ENCODE assay signal across 37 cellular contexts in the genomic region with DNA sequence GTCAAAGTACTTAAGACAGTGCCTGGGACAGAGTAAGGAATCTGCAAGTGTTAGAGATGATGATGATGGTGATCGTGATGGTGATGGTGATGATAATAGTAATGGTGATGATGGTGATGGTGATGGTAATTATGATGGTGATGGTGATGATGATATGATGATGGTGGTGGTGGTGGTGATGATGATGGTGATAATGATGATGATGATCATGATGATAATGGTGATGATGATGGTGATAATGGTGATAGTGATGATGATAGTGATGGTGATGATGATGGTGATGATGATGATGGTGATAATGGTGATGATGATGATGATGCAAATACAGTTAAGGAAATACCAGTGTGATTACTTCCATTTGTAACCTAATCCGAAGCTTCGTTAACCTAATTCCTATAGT. TPM values are rescaled to one million over a fixed set of nuclear protein-coding genes. Genes with fewer than 3 reads are reported as not detected.
"Had no signal": no experiment of that assay in that cellular context is flagged by ENCODE, and none has a peak within 500 bp of the region (broad histone marks: within the 10 kb centered on the region; RNA-seq: fewer than 3 reads in every experiment).

No MANE protein-coding gene starts in this region.

- H3K36me3 ChIP-seq: adrenal gland, brain microvascular endothelial cell, breast epithelium had no signal

- ATAC-seq: activated CD8-positive, alpha-beta T cell treated with anti-CD3 and anti-CD28 coated beads for 36 hours; activated naive CD4-positive, alpha-beta T cell treated with anti-CD3 and anti-CD28 coated beads, Interleukin-2, amount 50 U/mL, for 72 hours; activated T-cell treated with anti-CD3 and anti-CD28 coated beads, Interleukin-2, amount 50 U/mL, for 4 hours; activated T-cell treated with anti-CD3 and anti-CD28 coated beads, Interleukin-2, amount 50 U/mL, for 72 hours; activated T-helper 17 cell treated with anti-CD3 and anti-CD28 coated beads, Interleukin-2, amount 50 U/mL, for 72 hours; body of pancreas; T-cell; T-helper 17 cell had no signal

- FAIRE-seq: astrocyte, TTC549 had no signal

- DNase-seq: activated B cell treated with CpG ODN at 0.5 μM for 24 hours; activated CD4-positive, alpha-beta memory T cell treated with anti-CD3 and anti-CD28 coated beads for 36 hours; activated CD4-positive, alpha-beta T cell treated with anti-CD3 and anti-CD28 coated beads for 4 hours; activated CD4-positive, alpha-beta T cell treated with anti-CD3 and anti-CD28 coated beads, Interleukin-2, amount 10 ng/mL, durations not matched to agents 24 days and 14 days; activated CD4-positive, alpha-beta T cell treated with anti-CD3 and anti-CD28 coated beads, Interleukin-2, amount 50 U/mL, for 1 hour; activated CD4-positive, alpha-beta T cell treated with anti-CD3 and anti-CD28 coated beads, Interleukin-2, amount 50 U/mL, for 4 hours; activated CD4-positive, CD25-positive, alpha-beta regulatory T cell treated with anti-CD3 and anti-CD28 coated beads, Interleukin-2, amount 50 U/mL, for 72 hours; activated CD8-positive, alpha-beta memory T cell treated with anti-CD3 and anti-CD28 coated beads, Interleukin-2, amount 50 U/mL, for 4 hours; activated CD8-positive, alpha-beta T cell treated with anti-CD3 and anti-CD28 coated beads for 36 hours; activated effector memory CD4-positive, alpha-beta T cell treated with anti-CD3 and anti-CD28 coated beads, Interleukin-2, amount 50 U/mL, for 16 hours; activated gamma-delta T cell treated with Interleukin-2 at 50 U/mL for 16 hours; activated naive CD4-positive, alpha-beta T cell; activated naive CD4-positive, alpha-beta T cell treated with anti-CD3 and anti-CD28 coated beads for 36 hours; activated naive CD4-positive, alpha-beta T cell treated with anti-CD3 and anti-CD28 coated beads, Interleukin-2, amount 50 U/mL, for 16 hours; activated naive CD8-positive, alpha-beta T cell treated with anti-CD3 and anti-CD28 coated beads for 36 hours; activated T-cell treated with anti-CD3 and anti-CD28 coated beads for 4 hours; activated T-cell treated with anti-CD3 and anti-CD28 coated beads, Interleukin-2, amount 50 U/mL, for 1 hour; activated T-cell treated with anti-CD3 and anti-CD28 coated beads, Interleukin-2, amount 50 U/mL, for 4 hours; activated T-cell treated with anti-CD3 and anti-CD28 coated beads, Interleukin-2, amount 50 U/mL, for 72 hours; adrenal gland; amniotic stem cell; aorta; body of pancreas; brain microvascular endothelial cell; central memory CD4-positive, alpha-beta T cell; T-cell; T-helper 17 cell had no signal

- H3K27ac ChIP-seq: adrenal gland, body of pancreas, brain microvascular endothelial cell, breast epithelium, VCaP had no signal

- H3K4me3 ChIP-seq: adrenal gland, body of pancreas, breast epithelium had no signal

- H3K27me3 ChIP-seq: body of pancreas had no signal

- H3K4me1 ChIP-seq: breast epithelium had no signal

- H3K9me3 ChIP-seq: adrenal gland, body of pancreas had no signal

RNA-seq across cellular contexts. Expression of a gene that starts 5.2 kb away (rescaled TPM):
- total RNA-seq: activated B cell treated with CpG ODN at 0.5 μM for 24 hours; activated CD4-positive, alpha-beta memory T cell treated with anti-CD3 and anti-CD28 coated beads for 36 hours; activated CD4-positive, alpha-beta T cell treated with anti-CD3 and anti-CD28 coated beads, Interleukin-2, amount 10 ng/mL, durations not matched to agents 24 days and 14 days; activated CD8-positive, alpha-beta memory T cell treated with anti-CD3 and anti-CD28 coated beads for 36 hours; activated CD8-positive, alpha-beta T cell treated with anti-CD3 and anti-CD28 coated beads for 36 hours; activated naive CD4-positive, alpha-beta T cell treated with anti-CD3 and anti-CD28 coated beads for 36 hours; activated naive CD4-positive, alpha-beta T cell treated with anti-CD3 and anti-CD28 coated beads, Interleukin-2, amount 50 U/mL, for 72 hours; activated naive CD8-positive, alpha-beta T cell treated with anti-CD3 and anti-CD28 coated beads for 36 hours; activated T-cell treated with anti-CD3 and anti-CD28 coated beads, Interleukin-2, amount 50 U/mL, for 4 hours; activated T-cell treated with anti-CD3 and anti-CD28 coated beads, Interleukin-2, amount 50 U/mL, for 72 hours; activated T-helper 1 cell treated with anti-CD3 and anti-CD28 coated beads, Interleukin-12 subunit alpha, Interleukin-12 subunit beta, Interleukin-2, Interleukin-4 antibody, amounts not matched to agents 30 ng/mL and 10 ng/mL and 1 ng/mL, durations not matched to agents 14 hours and 24 hours and 36 hours; activated T-helper 17 cell treated with anti-CD3 and anti-CD28 coated beads, Interleukin-2, amount 50 U/mL, for 72 hours; astrocyte; T-helper 1 cell treated with Interleukin-12 subunit alpha and Interleukin-12 subunit beta and Interleukin-4 antibody, amounts not matched to agents 30 ng/mL and 1 ng/mL, for 36 hours; T-helper 17 cell; T-helper 2 cell treated with Interferon-gamma antibody and Interleukin-4, amounts not matched to agents 100 ng/mL and 5 ng/mL, for 36 hours had no signal
- polyA plus RNA-seq: aorta had no signal
